Comparison of ENCODE assay signal across 19 cellular contexts in genomic region chr1:216057080-216057479, GRCh38.
DNase-seq lines count a peak whose midpoint lies in the region; ATAC-seq, FAIRE-seq and TF ChIP-seq lines count a peak whose summit lies in the region.
"Had no signal": no experiment of that assay in that cellular context is flagged by ENCODE, and none has a peak within 500 bp of the region (broad histone marks: within the 10 kb centered on the region; RNA-seq: fewer than 3 reads in every experiment).

No MANE protein-coding gene starts in this region.

- 0% methylated on average over 1 of the region's 1 CpG for WGBS in GM12878 (ENCODE audit: insufficient coverage, insufficient replicate concordance, low lambda C conversion rate, missing lambda C conversion rate)
- WGBS in trophoblast cell (ENCODE audit: extremely low coverage, insufficient coverage, insufficient read length), result no CpG with 5 or more reads among the region's 1 CpG
- no CpG with 5 or more reads among the region's 1 CpG for WGBS in mesendoderm (ENCODE audit: extremely low coverage, insufficient coverage, low lambda C conversion rate)

- no peak overlapping the region for H2BK15ac ChIP-seq in mesendoderm (replicated peaks; ENCODE audit: low read depth)

- no peak overlapping the region for H3K9ac ChIP-seq in GM12878 (ENCODE audit: control insufficient read depth, insufficient read depth, low read length)
- H3K9ac ChIP-seq in trophoblast cell (ENCODE audit: low read length), result no peak overlapping the region
- no peak overlapping the region for H3K9ac ChIP-seq in mesendoderm (ENCODE audit: low read length)
- H3K9ac ChIP-seq: GM23248 had no signal

- H3K23ac ChIP-seq in trophoblast cell (ENCODE audit: low read length), result no peak overlapping the region
- no peak overlapping the region for H3K23ac ChIP-seq in mesendoderm (ENCODE audit: low read length)

- H3K4ac ChIP-seq in trophoblast cell (ENCODE audit: low read depth, low read length) (no peak overlapping the region), mesendoderm (ENCODE audit: low read depth, low read length) (no peak overlapping the region)

- no peak overlapping the region for H3K14ac ChIP-seq in trophoblast cell (ENCODE audit: low read length)

- intact Hi-C loops in GM12878 (cut with micrococcal nuclease; ENCODE audit: unreplicated experiment), result no loop called here

- POLR2A ChIA-PET in HEK293 (lab: Yijun Ruan, JAX) (no interaction called here), GM12878 (lab: Charles Lee) (no interaction called here)

- H3K27ac ChIP-seq in HEK293 (ENCODE audit: extremely low read depth, low read depth, low read length) (no peak overlapping the region), GM12878 (ENCODE audit: control insufficient read depth, insufficient read depth) (no peak overlapping the region), trophoblast cell (ENCODE audit: low read depth, low read length) (no peak overlapping the region), mesendoderm (ENCODE audit: low read depth, low read length) (no peak overlapping the region)
- H3K27ac ChIP-seq: GM23248 had no signal

- no peaks in the 10 kb centered on the region for H3K27me3 ChIP-seq in GM12878 (replicated peaks in 1 of 2; ENCODE audit: control insufficient read depth in 2 of 2, insufficient read depth in 2 of 2, low read length in 1 of 2)
- H3K27me3 ChIP-seq in trophoblast cell (ENCODE audit: insufficient read depth, low read length), result no peaks in the 10 kb centered on the region
- H3K27me3 ChIP-seq in mesendoderm (ENCODE audit: insufficient read depth, low read length, poor library complexity), result no peaks in the 10 kb centered on the region

- H3K4me1 ChIP-seq in HEK293 (ENCODE audit: control insufficient read depth, insufficient read depth, low read length) (no peaks in the 10 kb centered on the region), GM12878 (ENCODE audit: control insufficient read depth, insufficient read depth, low read length) (no peaks in the 10 kb centered on the region), trophoblast cell (ENCODE audit: control insufficient read depth in 1 of 2, insufficient read depth in 2 of 2, low read length in 2 of 2) (no peaks in the 10 kb centered on the region), mesendoderm (ENCODE audit: control insufficient read depth, low read depth, low read length) (peaks cover 2% of the 10 kb centered on the region)

- H3K9me3 ChIP-seq in HEK293 (ENCODE audit: control insufficient read depth, insufficient read depth, low read depth, low read length) (no peaks in the 10 kb centered on the region), GM12878 (replicated peaks; ENCODE audit: control insufficient read depth, insufficient read depth, low read length) (no peaks in the 10 kb centered on the region), trophoblast cell (ENCODE audit: insufficient read depth, low read depth, low read length) (no peaks in the 10 kb centered on the region)

- no peak for TF ChIP-seq POLR2A in GM12878 (IDR thresholded peaks at IDR 0.05; ENCODE audit: low read depth, low read length)

- H3K79me2 ChIP-seq in GM12878 (ENCODE audit: control insufficient read depth, insufficient read depth, low read length) (no peaks in the 10 kb centered on the region), trophoblast cell (ENCODE audit: control insufficient read depth, insufficient read depth, low read length, poor library complexity) (no peaks in the 10 kb centered on the region), mesendoderm (ENCODE audit: control insufficient read depth, insufficient read depth, low read length) (no peaks in the 10 kb centered on the region)

- H3K36me3 ChIP-seq in HEK293 (ENCODE audit: control insufficient read depth in 2 of 2, insufficient read depth in 1 of 2, low read length in 2 of 2) (no peaks in the 10 kb centered on the region), GM12878 (ENCODE audit: control insufficient read depth in 2 of 2, insufficient read depth in 2 of 2, low read length in 1 of 2) (no peaks in the 10 kb centered on the region), trophoblast cell (ENCODE audit: control insufficient read depth in 1 of 2, insufficient read depth in 2 of 2, low read length in 2 of 2) (no peaks in the 10 kb centered on the region), mesendoderm (ENCODE audit: control insufficient read depth, insufficient read depth, low read length) (no peaks in the 10 kb centered on the region)

- no peak overlapping the region for H2BK5ac ChIP-seq in trophoblast cell (ENCODE audit: low read depth, low read length, poor library complexity)
- no peak overlapping the region for H2BK5ac ChIP-seq in mesendoderm (ENCODE audit: low read length)

- SMC1A ChIA-PET in GM12878 (lab: Charles Lee; ENCODE audit: uncharacterized antibody, unreplicated experiment), result interaction anchor here (1.1 kb wide), 1 partner anchor 55 kb away, joined by 3 read pairs; no protein-coding TSS in a partner anchor

- no peak for TF ChIP-seq RAD21 in GM12878 (IDR thresholded peaks at IDR 0.05; ENCODE audit: insufficient read depth, low read depth, low read length)

- no peaks in the 10 kb centered on the region for H4K20me1 ChIP-seq in GM12878 (ENCODE audit: control insufficient read depth, insufficient read depth)

- no peak overlapping the region for H3K4me2 ChIP-seq in GM12878 (ENCODE audit: control insufficient read depth, insufficient read depth)
- no peak overlapping the region for H3K4me2 ChIP-seq in trophoblast cell (ENCODE audit: low read length)
- H3K4me2 ChIP-seq in mesendoderm (ENCODE audit: low read length), result no peak overlapping the region

- no peak overlapping the region for H3K18ac ChIP-seq in trophoblast cell (ENCODE audit: low read length)
- no peak overlapping the region for H3K18ac ChIP-seq in mesendoderm (ENCODE audit: low read length)

- H4K8ac ChIP-seq in trophoblast cell (ENCODE audit: low read depth, low read length) (no peak overlapping the region), mesendoderm (ENCODE audit: low read depth, low read length) (no peak overlapping the region)

- ATAC-seq in GM12878 (no peak), HG02763 (IDR thresholded peaks at IDR 0.05; ENCODE audit: unreplicated experiment) (no peak)

- DNase-seq in RKO (ENCODE audit: low spot score), result peak; percentile 3
- no peak for DNase-seq in GM12878 (ENCODE audit: low read depth, low spot score)
- peak; percentile 9 to 69 for DNase-seq in trophoblast cell
- no peak for DNase-seq in GM10266 (ENCODE audit: extremely low spot score)
- DNase-seq in mesendoderm, result no peak
- DNase-seq: C1 segment of cervical spinal cord; Calu3; CD4-positive, alpha-beta memory T cell; COR-L47; DMS153; DMS79 treated with DMSO at 0.1 percent for 48 hours; GF-D8; GM23248; H7; HCEC 1CT had no signal

- no peak overlapping the region for H4K91ac ChIP-seq in trophoblast cell (ENCODE audit: low read depth, low read length)

- CTCF ChIA-PET in HEK293 (lab: Yijun Ruan, JAX), result no interaction called here
- CTCF ChIA-PET in GM12878 (lab: Yijun Ruan, JAX), result no interaction called here

- H3K4me3 ChIP-seq in HEK293 (ENCODE audit: low read depth, low read length) (no peak overlapping the region), GM12878 (no peak overlapping the region), trophoblast cell (ENCODE audit: low read depth, low read length) (no peak overlapping the region), mesendoderm (ENCODE audit: low read length) (no peak overlapping the region)
- H3K4me3 ChIP-seq: GM23248 had no signal

- no peaks in the 10 kb centered on the region for H3K79me1 ChIP-seq in trophoblast cell (ENCODE audit: low read length)
- no peaks in the 10 kb centered on the region for H3K79me1 ChIP-seq in mesendoderm (ENCODE audit: low read length)

- H4K12ac ChIP-seq in trophoblast cell (ENCODE audit: low read depth, low read length), result no peak overlapping the region

- in situ Hi-C loops in GM12878 (cut with MboI), result no loop called here

- no peak overlapping the region for H2AK5ac ChIP-seq in trophoblast cell (ENCODE audit: low read length)
- no peak overlapping the region for H2AK5ac ChIP-seq in mesendoderm (ENCODE audit: low read length)

- TF ChIP-seq CTCF in HEK293 (tag by site-specific recombination; IDR thresholded peaks at IDR 0.05) (no peak), GM12878 (IDR thresholded peaks at IDR 0.05 in 2 of 3, conservative IDR thresholded peaks at IDR 0.05 in 1 of 3; ENCODE audit: control insufficient read depth in 2 of 3, extremely low read depth in 1 of 3, insufficient read depth in 1 of 3, low read depth in 3 of 3, low read length in 3 of 3) (no peak), GM10266 (IDR thresholded peaks at IDR 0.05; ENCODE audit: control insufficient read depth, insufficient read depth, low read depth, missing control alignments) (no peak)

- FAIRE-seq in GM12878 (lab: Jason Lieb, UNC), result no peak
- FAIRE-seq: GM19239, H1 had no signal

- RAD21 ChIA-PET in GM12878 (lab: Charles Lee; ENCODE audit: unreplicated experiment), result no interaction called here

- H4K5ac ChIP-seq in mesendoderm (ENCODE audit: low read length), result no peak overlapping the region

- no TSS peak for BruUV-seq in GM12878 (replicated peaks; lab: Mats Ljungman, UMichigan)

- H3K56ac ChIP-seq in mesendoderm (ENCODE audit: low read length), result no peak overlapping the region

- H2BK120ac ChIP-seq in trophoblast cell (ENCODE audit: insufficient read depth, low read length, poor library complexity) (no peak overlapping the region), mesendoderm (ENCODE audit: low read depth, low read length) (no peak overlapping the region)

- no peak overlapping the region for H2BK12ac ChIP-seq in trophoblast cell (ENCODE audit: low read length)

- no peak overlapping the region for H2AFZ ChIP-seq in GM12878 (ENCODE audit: control insufficient read depth, low read depth, low read length)
- no peak overlapping the region for H2AFZ ChIP-seq in trophoblast cell (ENCODE audit: insufficient read depth, low read length, poor library complexity)
- H2AFZ ChIP-seq: GM23248 had no signal

- TF ChIP-seq EP300 in GM12878 (IDR thresholded peaks at IDR 0.05; ENCODE audit: borderline replicate concordance in 1 of 2, control insufficient read depth in 1 of 2, low read depth in 2 of 2, low read length in 2 of 2), result no peak

TF ChIP-seq in HEK293, 187 proteins besides CTCF, POLR2A, EP300 and RAD21 (continues in another document):
- TF ChIP-seq ZNF549 (tag by site-specific recombination; IDR thresholded peaks at IDR 0.05) (no peak), YY1 (tag by site-specific recombination; IDR thresholded peaks at IDR 0.05) (no peak), ZNF366 (tag by site-specific recombination; conservative IDR thresholded peaks at IDR 0.05) (0 out of 2 replicates have a peak, but pooled peaks have one; percentile 35), ZNF629 (tag by site-specific recombination; IDR thresholded peaks at IDR 0.05) (peak; percentile 55; the same call in 1 of the 2 replicates)

TF ChIP-seq in GM12878, 131 proteins besides CTCF, POLR2A, EP300 and RAD21 (continues in another document):
- TF ChIP-seq BRCA1 (IDR thresholded peaks at IDR 0.05; ENCODE audit: low read depth, low read length) (no peak), ATF7 (IDR thresholded peaks at IDR 0.05; ENCODE audit: low read depth) (peak; percentile 65; the same call in 1 of the 2 replicates)

Comparison
In these comparisons a context has a peak if more than half of its experiments do, and no peak if none do; other contexts are left out.
1. DNase-seq: peak in RKO (single experiment) and trophoblast cell (2 of 2); none in GM12878 (single experiment), GM10266 (single experiment) and mesendoderm (single experiment).
2. Of the 9 proteins assayed by ChIP-seq in both HEK293 and GM12878: peak only in HEK293: ATF2; only in GM12878: none; in both: none; in neither: 8.